Comparison of ENCODE assay signal across 27 cellular contexts in genomic region chr1:7432896-7433380, GRCh38.
DNase-seq lines count a peak whose midpoint lies in the region; ATAC-seq and TF ChIP-seq lines count a peak whose summit lies in the region.
"Had no signal": no experiment of that assay in that cellular context is flagged by ENCODE, and none has a peak within 500 bp of the region (broad histone marks: within the 10 kb centered on the region; RNA-seq: fewer than 3 reads in every experiment).

No MANE protein-coding gene starts in this region.

- peak overlapping the region; percentile 26 for H3K23ac ChIP-seq in neuronal stem cell (ENCODE audit: low read depth, low read length, poor library complexity)

- no peak overlapping the region for H2AFZ ChIP-seq in neuronal stem cell (ENCODE audit: low read length)

- no peaks in the 10 kb centered on the region for H3K4me1 ChIP-seq in RWPE2 (ENCODE audit: insufficient read depth, poor library complexity, severe bottlenecking)
- peaks cover 0 to 3% of the 10 kb centered on the region in 2 donors for H3K4me1 ChIP-seq in neuronal stem cell (ENCODE audit: control insufficient read depth in 2 of 2, insufficient read depth in 1 of 2, low read depth in 1 of 2, low read length in 2 of 2)
- H3K4me1 ChIP-seq in psoas muscle: no peaks in the 10 kb centered on the region
- H3K4me1 ChIP-seq: SJSA1 had no signal

- no peak overlapping the region for H2BK5ac ChIP-seq in neuronal stem cell (ENCODE audit: low read length)

- H3K18ac ChIP-seq in neuronal stem cell (ENCODE audit: low read length): peak overlapping the region; percentile 72

- peak overlapping the region; percentile 7 for H3K9ac ChIP-seq in neuronal stem cell (ENCODE audit: low read depth, low read length, poor library complexity)

- peak; percentile 20 for DNase-seq in DMS79 treated with DMSO at 0.1 percent for 48 hours (lab: John Stamatoyannopoulos, UW)
- no peak for DNase-seq in DMS79 (lab: John Stamatoyannopoulos, UW)
- DNase-seq in COLO668 (lab: John Stamatoyannopoulos, UW; ENCODE audit: unreplicated experiment): peak; percentile 67
- peak; percentile 32 for DNase-seq in RWPE2 (ENCODE audit: low spot score)
- DNase-seq in neuronal stem cell (ENCODE audit: low spot score): no peak
- DNase-seq in iPS-NIHi7 (ENCODE audit: extremely low spot score): no peak
- no peak for DNase-seq in psoas muscle
- DNase-seq: 8988T; ACHN; DMS53; EL; GDM1; NCI-H1048; NCI-H1436 treated with DMSO at 0.1 percent for 48 hours; NCI-H1930; NCI-H2107; NCI-H345; NCI-H524 treated with DMSO at 0.1 percent for 48 hours; NCI-H774; NK-92 treated with Interleukin-12 subunit alpha and Interleukin-12 subunit beta, amount 100 ng/mL, for 24 hours; PC-3 had no signal

- H3K79me1 ChIP-seq in neuronal stem cell (ENCODE audit: low read depth, low read length): no peaks in the 10 kb centered on the region

- H3K4ac ChIP-seq in neuronal stem cell (ENCODE audit: low read length): no peak overlapping the region

- peak overlapping the region; percentile 10 for H3K14ac ChIP-seq in neuronal stem cell (ENCODE audit: low read length)

- no peak overlapping the region for H2BK15ac ChIP-seq in neuronal stem cell (ENCODE audit: low read length)

- peak overlapping the region; percentile 11 for H2AK5ac ChIP-seq in neuronal stem cell (ENCODE audit: low read depth, low read length)

- ATAC-seq in RWPE2 (ENCODE audit: low read depth) (no peak), HG02970 (IDR thresholded peaks at IDR 0.05; ENCODE audit: low FRiP score, unreplicated experiment) (no peak), psoas muscle (no peak)
- ATAC-seq: GM12878, PC-3, Right ventricle myocardium inferior had no signal

- H3K27ac ChIP-seq in RWPE2 (ENCODE audit: poor library complexity, severe bottlenecking) (no peak overlapping the region), neuronal stem cell (replicated peaks; ENCODE audit: low read length) (no peak overlapping the region), psoas muscle (no peak overlapping the region)
- H3K27ac ChIP-seq: HL-60, SJSA1 had no signal

- no CpG with 5 or more reads among the region's 5 CpGs for WGBS in neuronal stem cell (ENCODE audit: extremely low coverage in 2 of 2, insufficient read length in 2 of 2, insufficient replicate concordance in 1 of 2), 2 donors
- 71 to 82% (median 74%) methylated on average over 5 of the region's 5 CpGs for WGBS in psoas muscle, 3 donors

- TF ChIP-seq CTCF in RWPE2 (IDR thresholded peaks at IDR 0.05; ENCODE audit: poor library complexity, severe bottlenecking) (no peak), psoas muscle (IDR thresholded peaks at IDR 0.05) (no peak)

- H3K4me3 ChIP-seq in RWPE2 (ENCODE audit: severe bottlenecking) (no peak overlapping the region), neuronal stem cell (ENCODE audit: low read length in 2 of 2) (no peak overlapping the region), psoas muscle (no peak overlapping the region)
- H3K4me3 ChIP-seq: GM12878, SJSA1 had no signal

- no peak overlapping the region for H4K91ac ChIP-seq in neuronal stem cell (ENCODE audit: low read depth, low read length, poor library complexity)

- intact Hi-C loops in psoas muscle (cut with DNase I): no loop called here

- H3K9me3 ChIP-seq in RWPE2 (ENCODE audit: severe bottlenecking) (no peaks in the 10 kb centered on the region), neuronal stem cell (replicated peaks in 1 of 2; ENCODE audit: control insufficient read depth in 2 of 2, insufficient read depth in 1 of 2, low read depth in 1 of 2, low read length in 2 of 2) (peaks cover 0 to 4% of the 10 kb centered on the region in 2 donors), psoas muscle (no peaks in the 10 kb centered on the region)
- H3K9me3 ChIP-seq: BE2C, SJSA1 had no signal

- no peaks in the 10 kb centered on the region for H3K27me3 ChIP-seq in RWPE2 (ENCODE audit: insufficient read depth, poor library complexity, severe bottlenecking)
- H3K27me3 ChIP-seq in neuronal stem cell (ENCODE audit: control insufficient read depth in 3 of 3, insufficient read depth in 3 of 3, low read depth in 1 of 3, low read length in 3 of 3): no peaks in the 10 kb centered on the region
- no peaks in the 10 kb centered on the region for H3K27me3 ChIP-seq in psoas muscle (ENCODE audit: insufficient read depth in 3 of 3, low read length in 2 of 3)
- H3K27me3 ChIP-seq: BE2C, SJSA1 had no signal

- H3K4me2 ChIP-seq in neuronal stem cell (ENCODE audit: insufficient read depth, low read length, poor library complexity, severe bottlenecking): no peak overlapping the region

- H3K36me3 ChIP-seq in RWPE2 (ENCODE audit: low read depth) (no peaks in the 10 kb centered on the region), neuronal stem cell (replicated peaks in 1 of 2; ENCODE audit: control insufficient read depth in 2 of 2, insufficient read depth in 2 of 2, low read length in 2 of 2) (no peaks in the 10 kb centered on the region), psoas muscle (ENCODE audit: insufficient read depth in 1 of 2, low read depth in 1 of 2) (no peaks in the 10 kb centered on the region)
- H3K36me3 ChIP-seq: BE2C, SJSA1 had no signal

- H4K8ac ChIP-seq in neuronal stem cell (ENCODE audit: low read depth, low read length): no peak overlapping the region

- no peak overlapping the region for H2BK120ac ChIP-seq in neuronal stem cell (ENCODE audit: low read depth, low read length)

- H2BK12ac ChIP-seq in neuronal stem cell (ENCODE audit: low read length): no peak overlapping the region

Comparison
In these comparisons a context has a peak if more than half of its experiments do, and no peak if none do; other contexts are left out.
1. DNase-seq: peak in DMS79 treated with DMSO at 0.1 percent for 48 hours (single experiment), COLO668 (single experiment) and RWPE2 (single experiment); none in DMS79 (single experiment), neuronal stem cell (single experiment), iPS-NIHi7 (single experiment) and psoas muscle (0 of 2).